ENCODE assay signal across 19 cellular contexts in the genomic region with DNA sequence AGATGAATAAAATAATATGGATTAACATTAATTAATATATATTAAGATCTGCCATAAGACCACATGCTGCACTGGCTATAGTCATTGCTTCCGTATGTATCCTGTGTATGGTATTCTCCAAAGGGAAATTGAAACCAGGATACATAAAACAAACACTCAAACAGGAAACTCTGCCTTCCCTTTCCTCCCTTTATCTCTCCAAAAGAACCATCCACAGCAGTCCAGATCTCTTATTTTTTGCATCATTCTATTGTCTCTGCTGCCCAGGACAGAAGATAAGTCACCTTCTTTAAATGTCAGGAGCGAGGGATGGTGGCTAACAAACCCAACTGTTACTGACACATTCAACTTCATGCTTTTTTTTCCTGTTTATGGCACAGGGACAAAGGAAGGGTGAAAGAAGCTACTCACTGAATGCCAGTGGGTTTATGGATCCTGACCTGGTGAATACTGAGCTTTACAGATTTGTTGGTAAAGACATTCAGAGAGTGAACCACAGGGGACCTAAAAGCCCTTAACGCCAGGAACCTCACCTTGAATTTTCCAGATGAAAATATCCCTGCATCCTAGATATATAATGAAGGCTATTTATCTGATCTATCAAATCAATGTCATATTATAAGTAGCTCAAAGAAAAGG.
"Had no signal": no experiment of that assay in that cellular context is flagged by ENCODE, and none has a peak within 500 bp of the region (broad histone marks: within the 10 kb centered on the region; RNA-seq: fewer than 3 reads in every experiment).

No MANE protein-coding gene starts in this region.

- H3K4me3 ChIP-seq: coronary artery, lung, stomach, thoracic aorta, upper lobe of right lung had no signal

- H3K4me3 Mint-ChIP-seq: central memory CD8-positive, alpha-beta T cell; T-helper 2 cell treated with Interferon-gamma antibody and Interleukin-4, amounts not matched to agents 5 μg/mL and 100 μg/mL, for 36 hours had no signal

- H3K27ac Mint-ChIP-seq: T-helper 2 cell treated with Interferon-gamma antibody and Interleukin-4, amounts not matched to agents 5 μg/mL and 100 μg/mL, for 36 hours had no signal

- H3K27ac ChIP-seq: brain microvascular endothelial cell, coronary artery, epithelial cell of prostate, neutrophil, parathyroid adenoma, stomach, thoracic aorta, upper lobe of right lung had no signal

- ATAC-seq: upper lobe of right lung had no signal

- H3K4me1 Mint-ChIP-seq: central memory CD8-positive, alpha-beta T cell had no signal

- H3K27me3 ChIP-seq: brain microvascular endothelial cell, neutrophil, stomach, upper lobe of right lung had no signal

- H3K79me2 ChIP-seq: parathyroid adenoma had no signal

- H2AFZ ChIP-seq: parathyroid adenoma had no signal

- H3K9ac ChIP-seq: parathyroid adenoma had no signal

- DNase-seq: activated CD4-positive, alpha-beta T cell treated with anti-CD3 and anti-CD28 coated beads for 1 hour; activated CD4-positive, alpha-beta T cell treated with anti-CD3 and anti-CD28 coated beads, Interleukin-2, amount 50 U/mL, for 4 hours; activated naive CD4-positive, alpha-beta T cell treated with Interleukin-2 at 50 U/mL for 16 hours; activated T-cell treated with anti-CD3 and anti-CD28 coated beads for 4 hours; anterior cingulate cortex; brain microvascular endothelial cell; effector memory CD4-positive, alpha-beta T cell; islet precursor cell; stimulated activated CD4-positive, alpha-beta T cell treated with anti-CD3 and anti-CD28 coated beads, Interleukin-1b, Interleukin-23, amount 100 ng/mL, for 48 hours; stomach; upper lobe of right lung had no signal

- H3K36me3 ChIP-seq: brain microvascular endothelial cell, neutrophil, stomach, thoracic aorta, upper lobe of right lung had no signal

- H3K9me3 ChIP-seq: neutrophil, stomach, thoracic aorta, upper lobe of right lung had no signal

- H3K9me3 Mint-ChIP-seq: central memory CD8-positive, alpha-beta T cell; T-helper 2 cell treated with Interferon-gamma antibody and Interleukin-4, amounts not matched to agents 5 μg/mL and 100 μg/mL, for 36 hours had no signal

- H3K4me1 ChIP-seq: parathyroid adenoma, stomach, upper lobe of right lung had no signal
